18 cellular contexts compared by ENCODE assay signal in genomic region chr12:76778358-76778757, GRCh38. TPM values are rescaled to one million over a fixed set of nuclear protein-coding genes. Genes with fewer than 3 reads are reported as not detected.
DNase-seq lines count a peak whose midpoint lies in the region; ATAC-seq, FAIRE-seq and TF ChIP-seq lines count a peak whose summit lies in the region.
"Had no signal": no experiment of that assay in that cellular context is flagged by ENCODE, and none has a peak within 500 bp of the region (broad histone marks: within the 10 kb centered on the region; RNA-seq: fewer than 3 reads in every experiment).

No MANE protein-coding gene starts in this region.

- no peak overlapping the region for H2BK120ac ChIP-seq in trophoblast cell (ENCODE audit: insufficient read depth, low read length, poor library complexity)

- H3K79me2 ChIP-seq in HepG2 (ENCODE audit: insufficient read depth, low read length): peaks cover 85% of the 10 kb centered on the region
- peaks cover 5% of the 10 kb centered on the region for H3K79me2 ChIP-seq in trophoblast cell (ENCODE audit: control insufficient read depth, insufficient read depth, low read length, poor library complexity)

- H2BK12ac ChIP-seq in trophoblast cell (ENCODE audit: low read length): no peak overlapping the region

- H3K9ac ChIP-seq in HepG2 (ENCODE audit: insufficient read depth, low read depth, low read length) (no peak overlapping the region), trophoblast cell (ENCODE audit: low read length) (no peak overlapping the region)
- H3K9ac ChIP-seq: BLaER1 treated with 17β-estradiol and CSF1 and Interleukin-3, amounts not matched to agents 10 nM and 100 nM had no signal

- H3K23ac ChIP-seq in trophoblast cell (ENCODE audit: low read length): no peak overlapping the region

- no TSS peak for BruUV-seq in HepG2 (replicated peaks; lab: Mats Ljungman, UMichigan)
- BruUV-seq in Caco-2 (replicated peaks; lab: Mats Ljungman, UMichigan): no TSS peak

- H3K79me1 ChIP-seq in trophoblast cell (ENCODE audit: low read length): no peaks in the 10 kb centered on the region

- H2AFZ ChIP-seq in HepG2 (ENCODE audit: low read length) (no peak overlapping the region), trophoblast cell (ENCODE audit: insufficient read depth, low read length, poor library complexity) (no peak overlapping the region)

- no peak overlapping the region for H3K4me2 ChIP-seq in HepG2 (ENCODE audit: low read depth, low read length)
- H3K4me2 ChIP-seq in trophoblast cell (ENCODE audit: low read length): no peak overlapping the region

- no peak overlapping the region for H3K4ac ChIP-seq in trophoblast cell (ENCODE audit: low read depth, low read length)

- no peak overlapping the region for H3K4me3 ChIP-seq in HepG2 (replicated peaks in 1 of 3; ENCODE audit: insufficient read depth in 1 of 3, low read depth in 2 of 3, low read length in 3 of 3)
- no peak overlapping the region for H3K4me3 ChIP-seq in right lobe of liver
- no peak overlapping the region for H3K4me3 ChIP-seq in trophoblast cell (ENCODE audit: low read depth, low read length)
- no peak overlapping the region for H3K4me3 ChIP-seq in Caco-2 (ENCODE audit: low read depth, low read length)
- H3K4me3 ChIP-seq: BLaER1 treated with 17β-estradiol and CSF1 and Interleukin-3, amounts not matched to agents 10 nM and 100 nM; Peyer's patch had no signal

- DNase-seq in HepG2 (ENCODE audit: low spot score): no peak
- DNase-seq in right lobe of liver: no peak
- no peak for DNase-seq in trophoblast cell
- no peak for DNase-seq in dedifferentiated amniotic fluid mesenchymal stem cell (ENCODE audit: extremely low spot score)
- no peak for DNase-seq in CD14-positive monocyte (ENCODE audit: low spot score)
- no peak for DNase-seq in Caco-2
- DNase-seq: 8988T, COR-L47, DMS153, EL, NCI-H1436, NCI-H2081, NCI-H510A, NCI-H774 had no signal

- H3K9me3 Mint-ChIP-seq in activated T-helper 17 cell treated with anti-CD3 and anti-CD28 coated beads, Interleukin-2, amount 50 U/mL, for 72 hours: peaks cover 6% of the 10 kb centered on the region
- peaks cover 10 to 25% (median 19%) of the 10 kb centered on the region in 7 donors for H3K9me3 Mint-ChIP-seq in CD14-positive monocyte
- no peaks in the 10 kb centered on the region for H3K9me3 Mint-ChIP-seq in Caco-2 (ENCODE audit: unreplicated experiment)

- no peak for ATAC-seq in HepG2
- ATAC-seq in right lobe of liver: no peak
- ATAC-seq in activated T-helper 17 cell treated with anti-CD3 and anti-CD28 coated beads, Interleukin-2, amount 50 U/mL, for 72 hours (replicated peaks): no peak
- no peak for ATAC-seq in GM19455 (IDR thresholded peaks at IDR 0.05; ENCODE audit: unreplicated experiment)

- H2AK5ac ChIP-seq in trophoblast cell (ENCODE audit: low read length): no peak overlapping the region

- peak overlapping the region; percentile 58 for H3K4me3 Mint-ChIP-seq in activated T-helper 17 cell treated with anti-CD3 and anti-CD28 coated beads, Interleukin-2, amount 50 U/mL, for 72 hours
- H3K4me3 Mint-ChIP-seq in CD14-positive monocyte (no peak overlapping the region), Caco-2 (ENCODE audit: unreplicated experiment) (no peak overlapping the region)

- H3K27ac ChIP-seq in HepG2 (ENCODE audit: extremely low read length, insufficient read depth, low read length) (no peak overlapping the region), right lobe of liver (no peak overlapping the region), trophoblast cell (ENCODE audit: low read depth, low read length) (no peak overlapping the region)
- H3K27ac ChIP-seq: BLaER1 treated with 17β-estradiol and CSF1 and Interleukin-3, amounts not matched to agents 10 nM and 100 nM; Peyer's patch had no signal

- H4K20me1 ChIP-seq in HepG2 (ENCODE audit: insufficient read depth, low read length): peaks cover 5% of the 10 kb centered on the region; the same call in 1 of the 2 replicates

- H3K27me3 Mint-ChIP-seq in activated T-helper 17 cell treated with anti-CD3 and anti-CD28 coated beads, Interleukin-2, amount 50 U/mL, for 72 hours: no peaks in the 10 kb centered on the region
- H3K27me3 Mint-ChIP-seq in CD14-positive monocyte (ENCODE audit: low read depth in 3 of 3): peaks cover 0 to 1% (median under 1%) of the 10 kb centered on the region in 3 donors
- no peaks in the 10 kb centered on the region for H3K27me3 Mint-ChIP-seq in Caco-2 (ENCODE audit: insufficient read depth, unreplicated experiment)

- intact Hi-C loops in HepG2 (cut with micrococcal nuclease; ENCODE audit: unreplicated experiment) (no loop called here), right lobe of liver (cut with DNase I) (no loop called here), CD14-positive monocyte (cut with micrococcal nuclease) (no loop called here), Caco-2 (cut with micrococcal nuclease; ENCODE audit: unreplicated experiment) (no loop called here)

- H3K18ac ChIP-seq in trophoblast cell (ENCODE audit: low read length): peak overlapping the region; percentile 26

- in situ Hi-C loops in HepG2 (cut with HindIII; ENCODE audit: extremely low pct_ligation_motif_present, low pct_unique_long_range_greater_than_20kb): no loop called here

- POLR2A ChIA-PET in HepG2 (lab: Yijun Ruan, JAX): no interaction called here
- POLR2A ChIA-PET in Caco-2 (lab: Charles Lee): interaction anchor here (0.5 kb wide), 1 partner anchor 15 kb away, joined by 3 read pairs; no protein-coding TSS in a partner anchor

- TF ChIP-seq CTCF in HepG2 (CRISPR knock-in tag; IDR thresholded peaks at IDR 0.05): no peak
- no peak for TF ChIP-seq CTCF in right lobe of liver (IDR thresholded peaks at IDR 0.05)
- no peak for TF ChIP-seq CTCF in CD14-positive monocyte (IDR thresholded peaks at IDR 0.05)
- no peak for TF ChIP-seq CTCF in Caco-2 (IDR thresholded peaks at IDR 0.05; ENCODE audit: insufficient read depth in 1 of 2, low read depth in 1 of 2, low read length in 1 of 2, severe bottlenecking in 1 of 2, unreplicated experiment in 1 of 2)

- TF ChIP-seq RAD21 in HepG2 (CRISPR knock-in tag; IDR thresholded peaks at IDR 0.05): no peak

- H4K8ac ChIP-seq in trophoblast cell (ENCODE audit: low read depth, low read length): no peak overlapping the region

- peak overlapping the region; percentile 37 for H3K27ac Mint-ChIP-seq in activated T-helper 17 cell treated with anti-CD3 and anti-CD28 coated beads, Interleukin-2, amount 50 U/mL, for 72 hours
- H3K27ac Mint-ChIP-seq in CD14-positive monocyte (peak overlapping the region in 2 of 7 donors; percentile 7 to 83), Caco-2 (ENCODE audit: unreplicated experiment) (no peak overlapping the region)

- no peak overlapping the region for H4K12ac ChIP-seq in trophoblast cell (ENCODE audit: low read depth, low read length)

- H3K4me1 ChIP-seq in HepG2 (ENCODE audit: insufficient read depth, low read length): peaks cover 18% of the 10 kb centered on the region
- H3K4me1 ChIP-seq in right lobe of liver: peaks cover 0 to 8% (median 0%) of the 10 kb centered on the region in 4 donors
- no peaks in the 10 kb centered on the region for H3K4me1 ChIP-seq in trophoblast cell (ENCODE audit: control insufficient read depth in 1 of 2, insufficient read depth in 2 of 2, low read length in 2 of 2)
- no peaks in the 10 kb centered on the region for H3K4me1 ChIP-seq in Caco-2

- no peak overlapping the region for H2BK5ac ChIP-seq in trophoblast cell (ENCODE audit: low read depth, low read length, poor library complexity)

- TF ChIP-seq EP300 in HepG2 (IDR thresholded peaks at IDR 0.05; ENCODE audit: low read depth in 2 of 2, low read length in 2 of 2): no peak
- no peak for TF ChIP-seq EP300 in HepG2 (CRISPR knock-in tag; IDR thresholded peaks at IDR 0.05; ENCODE audit: borderline replicate concordance)

- H4K91ac ChIP-seq in trophoblast cell (ENCODE audit: low read depth, low read length): no peak overlapping the region

- no peak for FAIRE-seq in HepG2 (lab: Jason Lieb, UNC)

- H3K27me3 ChIP-seq in HepG2 (ENCODE audit: control insufficient read depth in 1 of 2, insufficient read depth in 2 of 2, low read length in 2 of 2) (no peaks in the 10 kb centered on the region), right lobe of liver (no peaks in the 10 kb centered on the region), trophoblast cell (ENCODE audit: insufficient read depth, low read length) (no peaks in the 10 kb centered on the region), Caco-2 (replicated peaks; ENCODE audit: control insufficient read depth, insufficient read depth, low read length) (no peaks in the 10 kb centered on the region)
- H3K27me3 ChIP-seq: BLaER1 treated with 17β-estradiol and CSF1 and Interleukin-3, amounts not matched to agents 10 nM and 100 nM; Peyer's patch had no signal

- peaks cover 53% of the 10 kb centered on the region for H3K4me1 Mint-ChIP-seq in activated T-helper 17 cell treated with anti-CD3 and anti-CD28 coated beads, Interleukin-2, amount 50 U/mL, for 72 hours
- peaks cover 15% of the 10 kb centered on the region for H3K4me1 Mint-ChIP-seq in CD14-positive monocyte
- H3K4me1 Mint-ChIP-seq in Caco-2 (ENCODE audit: low read depth, unreplicated experiment): peaks cover 15% of the 10 kb centered on the region

- peaks cover 18% of the 10 kb centered on the region for H3K36me3 Mint-ChIP-seq in activated T-helper 17 cell treated with anti-CD3 and anti-CD28 coated beads, Interleukin-2, amount 50 U/mL, for 72 hours (ENCODE audit: low read depth)
- peaks cover 15 to 29% of the 10 kb centered on the region in 2 donors for H3K36me3 Mint-ChIP-seq in CD14-positive monocyte
- peaks cover under 1% of the 10 kb centered on the region for H3K36me3 Mint-ChIP-seq in Caco-2 (ENCODE audit: insufficient read depth, unreplicated experiment)

- WGBS in HepG2 (ENCODE audit: low lambda C conversion rate): 90% methylated on average over 5 of the region's 5 CpGs
- WGBS in right lobe of liver (ENCODE audit: insufficient coverage, low coverage, low lambda C conversion rate, missing lambda C conversion rate): 80% methylated on average over 5 of the region's 5 CpGs
- no CpG with 5 or more reads among the region's 5 CpGs for WGBS in trophoblast cell (ENCODE audit: extremely low coverage, insufficient coverage, insufficient read length)

- no peak for TF ChIP-seq POLR2A in HepG2 (IDR thresholded peaks at IDR 0.05; ENCODE audit: insufficient read depth in 1 of 2, low read depth in 2 of 2, low read length in 2 of 2)
- TF ChIP-seq POLR2A in right lobe of liver (IDR thresholded peaks at IDR 0.05): no peak

- no peaks in the 10 kb centered on the region for H3K36me3 ChIP-seq in HepG2 (replicated peaks in 1 of 2; ENCODE audit: control insufficient read depth in 1 of 2, insufficient read depth in 2 of 2, low read length in 2 of 2)
- H3K36me3 ChIP-seq in right lobe of liver: no peaks in the 10 kb centered on the region
- no peaks in the 10 kb centered on the region for H3K36me3 ChIP-seq in trophoblast cell (ENCODE audit: control insufficient read depth in 1 of 2, insufficient read depth in 2 of 2, low read length in 2 of 2)
- H3K36me3 ChIP-seq in Caco-2 (ENCODE audit: control insufficient read depth, insufficient read depth, low read length): no peaks in the 10 kb centered on the region
- H3K36me3 ChIP-seq: Peyer's patch had no signal

- H3K14ac ChIP-seq in trophoblast cell (ENCODE audit: low read length): no peak overlapping the region

- CTCF ChIA-PET in HepG2 (lab: Yijun Ruan, JAX; ENCODE audit: low intra/inter-chr PET ratio, low total read pairs): no interaction called here
- CTCF ChIA-PET in Caco-2 (lab: Charles Lee): interaction anchor here (0.7 kb wide), 1 partner anchor 157 kb away, joined by 3 read pairs; no protein-coding TSS in a partner anchor

- H3K9me3 ChIP-seq in HepG2 (ENCODE audit: low read length) (no peaks in the 10 kb centered on the region), right lobe of liver (no peaks in the 10 kb centered on the region), trophoblast cell (ENCODE audit: insufficient read depth, low read depth, low read length) (no peaks in the 10 kb centered on the region), Caco-2 (no peaks in the 10 kb centered on the region)
- H3K9me3 ChIP-seq: Peyer's patch had no signal

RNA-seq across cellular contexts. Expression of gene ZDHHC17, which starts 14.4 kb away (rescaled TPM):
- total RNA-seq in HepG2 (2016; rRNA removed; fragmentation: Illumina TruSeq; extraction: Trizol): 21.2 and 36.7 TPM in 2 replicates
- total RNA-seq in HepG2 (2016; cell fraction: cytosol; rRNA removed; fragmentation: Illumina TruSeq; extraction: Trizol; ENCODE audit: low read depth): 21.0 and 21.2 TPM in 2 replicates
- total RNA-seq in HepG2 (2016; cell fraction: insoluble cytoplasmic fraction; rRNA removed; fragmentation: Illumina TruSeq; extraction: Trizol): 17.9 and 34.3 TPM in 2 replicates
- 12.6 and 14.8 TPM in 2 replicates for total RNA-seq in HepG2 (2016; cell fraction: membrane; rRNA removed; fragmentation: Illumina TruSeq; extraction: Trizol)
- 83.1 and 91.1 TPM in 2 replicates for total RNA-seq in HepG2 (2016; cell fraction: nucleus; rRNA removed; fragmentation: Illumina TruSeq; extraction: Trizol)
- polyA plus RNA-seq in HepG2 (2011; rRNA removed): 31.7 and 38.5 TPM in 2 replicates
- 8.7 and 15.5 TPM in 2 replicates for polyA plus RNA-seq in HepG2 (2011; cell fraction: cytosol; rRNA removed)
- polyA plus RNA-seq in HepG2 (2011; cell fraction: nucleus; rRNA removed): 81.4 and 85.4 TPM in 2 replicates
- polyA plus RNA-seq in HepG2 (2012): 20.3 and 21.4 TPM in 2 replicates
- polyA plus RNA-seq in HepG2 (2016; cell fraction: cytosol; fragmentation: Illumina TruSeq; extraction: Trizol; ENCODE audit: low read depth): 0.74 and 0.85 TPM in 2 replicates
- polyA plus RNA-seq in HepG2 (2016; cell fraction: insoluble cytoplasmic fraction; fragmentation: Illumina TruSeq; extraction: Trizol; ENCODE audit: low read depth): 7.2 and 7.3 TPM in 2 replicates
- 1.7 and 2.4 TPM in 2 replicates for polyA plus RNA-seq in HepG2 (2016; cell fraction: membrane; fragmentation: Illumina TruSeq; extraction: Trizol; ENCODE audit: low read depth)
- polyA plus RNA-seq in HepG2 (2016; cell fraction: nucleus; fragmentation: Illumina TruSeq; extraction: Trizol; ENCODE audit: insufficient read depth, low read depth): 83.0 and 85.1 TPM in 2 replicates
- 47.7 and 61.9 TPM in 2 replicates for polyA minus RNA-seq in HepG2 (2011; rRNA and poly(A)+ RNA removed; ENCODE audit: low replicate concordance)
- 35.4 and 39.4 TPM in 2 replicates for polyA minus RNA-seq in HepG2 (2011; cell fraction: cytosol; rRNA and poly(A)+ RNA removed)
- 201 and 214 TPM in 2 replicates for polyA minus RNA-seq in HepG2 (2011; cell fraction: nucleus; rRNA and poly(A)+ RNA removed)
- 10 to 100 TPM in 3 of 6 experiments, 1 to 10 TPM in 3; 7.7 to 12.2 (median 9.5) TPM for total RNA-seq in right lobe of liver
- 10 to 100 TPM; 26.4 to 48.2 TPM for total RNA-seq in activated T-helper 17 cell treated with anti-CD3 and anti-CD28 coated beads, Interleukin-2, amount 50 U/mL, for 72 hours
- 12.3 and 13.2 TPM in 2 replicates for polyA plus RNA-seq in trophoblast cell (2013)
- polyA plus RNA-seq in CD14-positive monocyte: 1 to 10 TPM; 4.6 to 9.3 TPM
- 31.1 and 32.2 TPM in 2 replicates for total RNA-seq in Caco-2 (2022)
